In genomic region chr21:44324106-44324853, GRCh38 we compare ENCODE assay signal across 3 cellular contexts.
TF ChIP-seq lines count a peak whose summit lies in the region.

No MANE protein-coding gene starts in this region.

TF ChIP-seq in HEK293, 187 proteins besides CTCF, POLR2A, EP300 and RAD21:
- TF ChIP-seq ZNF629 (tag by site-specific recombination; IDR thresholded peaks at IDR 0.05), result no peak
- TF ChIP-seq GLIS2 (tag by site-specific recombination; IDR thresholded peaks at IDR 0.05), result 0 out of 2 replicates have a peak, but pooled peaks have one; percentile 31
- no peak for TF ChIP-seq ZNF132 (tag by site-specific recombination; IDR thresholded peaks at IDR 0.05; ENCODE audit: borderline replicate concordance)
- peak; percentile 44; the same call in 1 of the 2 replicates for TF ChIP-seq PATZ1 (tag by site-specific recombination; IDR thresholded peaks at IDR 0.05)

TF ChIP-seq in K562, 482 proteins besides CTCF, POLR2A, EP300 and RAD21:
- TF ChIP-seq POLR2G (IDR thresholded peaks at IDR 0.05; ENCODE audit: low read depth, low read length) (peak; percentile 47), ZNF232 (CRISPR knock-in tag; IDR thresholded peaks at IDR 0.05) (no peak)

TF ChIP-seq in SK-N-SH treated with all-trans-retinoic acid at 6 μM for 48 hours, 23 proteins besides CTCF, POLR2A, EP300 and RAD21:
- no peak for TF ChIP-seq CREB5 (CRISPR knock-in tag; IDR thresholded peaks at IDR 0.05; ENCODE audit: low read depth)
- no peak for TF ChIP-seq ARNTL (CRISPR knock-in tag; IDR thresholded peaks at IDR 0.05; ENCODE audit: borderline replicate concordance, low read depth)
- no peak for TF ChIP-seq ZNF70 (CRISPR knock-in tag; IDR thresholded peaks at IDR 0.05)
- no peak for TF ChIP-seq PATZ1 (CRISPR knock-in tag; IDR thresholded peaks at IDR 0.05; ENCODE audit: borderline replicate concordance)
- no peak for TF ChIP-seq POU6F1 (CRISPR knock-in tag; IDR thresholded peaks at IDR 0.05; ENCODE audit: borderline replicate concordance, low read depth)
- no peak for TF ChIP-seq GLIS3 (CRISPR knock-in tag; IDR thresholded peaks at IDR 0.05)
- no peak for TF ChIP-seq ZNF565 (CRISPR knock-in tag; conservative IDR thresholded peaks at IDR 0.05; ENCODE audit: low read depth)
- no peak for TF ChIP-seq PPARA (CRISPR knock-in tag; IDR thresholded peaks at IDR 0.05; ENCODE audit: borderline replicate concordance)
- no peak for TF ChIP-seq ISL1 (CRISPR knock-in tag; IDR thresholded peaks at IDR 0.05)
- no peak for TF ChIP-seq TSHZ2 (CRISPR knock-in tag; IDR thresholded peaks at IDR 0.05)
- TF ChIP-seq ZC3H10 (CRISPR knock-in tag; IDR thresholded peaks at IDR 0.05), result no peak
- no peak for TF ChIP-seq TOX (CRISPR knock-in tag; IDR thresholded peaks at IDR 0.05; ENCODE audit: borderline replicate concordance)
- no peak for TF ChIP-seq BACH2 (CRISPR knock-in tag; IDR thresholded peaks at IDR 0.05; ENCODE audit: borderline replicate concordance)
- no peak for TF ChIP-seq RARB (CRISPR knock-in tag; IDR thresholded peaks at IDR 0.05)
- no peak for TF ChIP-seq ZFP3 (CRISPR knock-in tag; IDR thresholded peaks at IDR 0.05)
- no peak for TF ChIP-seq CSRNP3 (CRISPR knock-in tag; IDR thresholded peaks at IDR 0.05)
- no peak for TF ChIP-seq ZFP30 (CRISPR knock-in tag; IDR thresholded peaks at IDR 0.05)
- no peak for TF ChIP-seq CSDC2 (CRISPR knock-in tag; IDR thresholded peaks at IDR 0.05)
- TF ChIP-seq TCF4 (CRISPR knock-in tag; IDR thresholded peaks at IDR 0.05; ENCODE audit: borderline replicate concordance), result no peak
TF ChIP-seq in SK-N-SH treated with all-trans-retinoic acid at 6 μM for 48 hours: peak in this region for 0.
